In the genomic region with DNA sequence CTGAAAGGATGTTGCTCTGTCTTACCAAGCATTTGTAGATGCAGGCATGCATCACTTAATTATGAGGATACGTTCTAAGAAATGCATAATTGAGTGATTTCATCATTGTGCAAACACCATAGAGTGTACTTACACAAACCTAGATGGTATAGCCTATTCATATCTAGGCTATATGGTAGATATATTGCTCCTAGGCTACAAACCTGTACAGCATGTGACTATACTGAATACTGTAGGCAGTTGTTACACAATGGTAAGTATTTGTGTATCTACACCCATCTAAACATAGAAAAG, we compare ENCODE assay signal across 1 cellular context.
TF ChIP-seq lines count a peak whose summit lies in the region.

No MANE protein-coding gene starts in this region.

TF ChIP-seq in GM12878, 131 proteins besides CTCF, POLR2A, EP300 and RAD21 (continued from another document):
- TF ChIP-seq, protein P1, sequence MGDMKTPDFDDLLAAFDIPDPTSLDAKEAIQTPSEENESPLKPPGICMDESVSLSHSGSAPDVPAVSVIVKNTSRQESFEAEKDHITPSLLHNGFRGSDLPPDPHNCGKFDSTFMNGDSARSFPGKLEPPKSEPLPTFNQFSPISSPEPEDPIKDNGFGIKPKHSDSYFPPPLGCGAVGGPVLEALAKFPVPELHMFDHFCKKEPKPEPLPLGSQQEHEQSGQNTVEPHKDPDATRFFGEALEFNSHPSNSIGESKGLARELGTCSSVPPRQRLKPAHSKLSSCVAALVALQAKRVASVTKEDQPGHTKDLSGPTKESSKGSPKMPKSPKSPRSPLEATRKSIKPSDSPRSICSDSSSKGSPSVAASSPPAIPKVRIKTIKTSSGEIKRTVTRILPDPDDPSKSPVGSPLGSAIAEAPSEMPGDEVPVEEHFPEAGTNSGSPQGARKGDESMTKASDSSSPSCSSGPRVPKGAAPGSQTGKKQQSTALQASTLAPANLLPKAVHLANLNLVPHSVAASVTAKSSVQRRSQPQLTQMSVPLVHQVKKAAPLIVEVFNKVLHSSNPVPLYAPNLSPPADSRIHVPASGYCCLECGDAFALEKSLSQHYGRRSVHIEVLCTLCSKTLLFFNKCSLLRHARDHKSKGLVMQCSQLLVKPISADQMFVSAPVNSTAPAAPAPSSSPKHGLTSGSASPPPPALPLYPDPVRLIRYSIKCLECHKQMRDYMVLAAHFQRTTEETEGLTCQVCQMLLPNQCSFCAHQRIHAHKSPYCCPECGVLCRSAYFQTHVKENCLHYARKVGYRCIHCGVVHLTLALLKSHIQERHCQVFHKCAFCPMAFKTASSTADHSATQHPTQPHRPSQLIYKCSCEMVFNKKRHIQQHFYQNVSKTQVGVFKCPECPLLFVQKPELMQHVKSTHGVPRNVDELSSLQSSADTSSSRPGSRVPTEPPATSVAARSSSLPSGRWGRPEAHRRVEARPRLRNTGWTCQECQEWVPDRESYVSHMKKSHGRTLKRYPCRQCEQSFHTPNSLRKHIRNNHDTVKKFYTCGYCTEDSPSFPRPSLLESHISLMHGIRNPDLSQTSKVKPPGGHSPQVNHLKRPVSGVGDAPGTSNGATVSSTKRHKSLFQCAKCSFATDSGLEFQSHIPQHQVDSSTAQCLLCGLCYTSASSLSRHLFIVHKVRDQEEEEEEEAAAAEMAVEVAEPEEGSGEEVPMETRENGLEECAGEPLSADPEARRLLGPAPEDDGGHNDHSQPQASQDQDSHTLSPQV (IDR thresholded peaks at IDR 0.05) = no peak
- TF ChIP-seq TCF7 (IDR thresholded peaks at IDR 0.05; ENCODE audit: borderline replicate concordance) (no peak), NRF1 (conservative IDR thresholded peaks at IDR 0.05; ENCODE audit: low read depth, low read length) (no peak), FOXK2 (IDR thresholded peaks at IDR 0.05) (no peak), MYB (IDR thresholded peaks at IDR 0.05; ENCODE audit: borderline replicate concordance, low read depth, low read length) (no peak), ZNF217 (IDR thresholded peaks at IDR 0.05) (no peak), SMARCA5 (IDR thresholded peaks at IDR 0.05) (no peak), TAF1 (IDR thresholded peaks at IDR 0.05; ENCODE audit: borderline replicate concordance, low read depth, low read length) (no peak), BCL11A (IDR thresholded peaks at IDR 0.05; ENCODE audit: low read depth, low read length) (no peak), IRF4 (IDR thresholded peaks at IDR 0.05; ENCODE audit: low read depth, low read length) (no peak), SPI1 (IDR thresholded peaks at IDR 0.05; ENCODE audit: borderline replicate concordance, insufficient read depth, low read depth, low read length) (no peak), SRF (IDR thresholded peaks at IDR 0.05; ENCODE audit: low read depth in 2 of 2, low read length in 2 of 2) (no peak), IKZF2 (IDR thresholded peaks at IDR 0.05) (no peak)
- TF ChIP-seq, protein P2, sequence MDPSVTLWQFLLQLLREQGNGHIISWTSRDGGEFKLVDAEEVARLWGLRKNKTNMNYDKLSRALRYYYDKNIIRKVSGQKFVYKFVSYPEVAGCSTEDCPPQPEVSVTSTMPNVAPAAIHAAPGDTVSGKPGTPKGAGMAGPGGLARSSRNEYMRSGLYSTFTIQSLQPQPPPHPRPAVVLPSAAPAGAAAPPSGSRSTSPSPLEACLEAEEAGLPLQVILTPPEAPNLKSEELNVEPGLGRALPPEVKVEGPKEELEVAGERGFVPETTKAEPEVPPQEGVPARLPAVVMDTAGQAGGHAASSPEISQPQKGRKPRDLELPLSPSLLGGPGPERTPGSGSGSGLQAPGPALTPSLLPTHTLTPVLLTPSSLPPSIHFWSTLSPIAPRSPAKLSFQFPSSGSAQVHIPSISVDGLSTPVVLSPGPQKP (IDR thresholded peaks at IDR 0.05; ENCODE audit: low read depth, low read length) = no peak
- TF ChIP-seq, protein P3, sequence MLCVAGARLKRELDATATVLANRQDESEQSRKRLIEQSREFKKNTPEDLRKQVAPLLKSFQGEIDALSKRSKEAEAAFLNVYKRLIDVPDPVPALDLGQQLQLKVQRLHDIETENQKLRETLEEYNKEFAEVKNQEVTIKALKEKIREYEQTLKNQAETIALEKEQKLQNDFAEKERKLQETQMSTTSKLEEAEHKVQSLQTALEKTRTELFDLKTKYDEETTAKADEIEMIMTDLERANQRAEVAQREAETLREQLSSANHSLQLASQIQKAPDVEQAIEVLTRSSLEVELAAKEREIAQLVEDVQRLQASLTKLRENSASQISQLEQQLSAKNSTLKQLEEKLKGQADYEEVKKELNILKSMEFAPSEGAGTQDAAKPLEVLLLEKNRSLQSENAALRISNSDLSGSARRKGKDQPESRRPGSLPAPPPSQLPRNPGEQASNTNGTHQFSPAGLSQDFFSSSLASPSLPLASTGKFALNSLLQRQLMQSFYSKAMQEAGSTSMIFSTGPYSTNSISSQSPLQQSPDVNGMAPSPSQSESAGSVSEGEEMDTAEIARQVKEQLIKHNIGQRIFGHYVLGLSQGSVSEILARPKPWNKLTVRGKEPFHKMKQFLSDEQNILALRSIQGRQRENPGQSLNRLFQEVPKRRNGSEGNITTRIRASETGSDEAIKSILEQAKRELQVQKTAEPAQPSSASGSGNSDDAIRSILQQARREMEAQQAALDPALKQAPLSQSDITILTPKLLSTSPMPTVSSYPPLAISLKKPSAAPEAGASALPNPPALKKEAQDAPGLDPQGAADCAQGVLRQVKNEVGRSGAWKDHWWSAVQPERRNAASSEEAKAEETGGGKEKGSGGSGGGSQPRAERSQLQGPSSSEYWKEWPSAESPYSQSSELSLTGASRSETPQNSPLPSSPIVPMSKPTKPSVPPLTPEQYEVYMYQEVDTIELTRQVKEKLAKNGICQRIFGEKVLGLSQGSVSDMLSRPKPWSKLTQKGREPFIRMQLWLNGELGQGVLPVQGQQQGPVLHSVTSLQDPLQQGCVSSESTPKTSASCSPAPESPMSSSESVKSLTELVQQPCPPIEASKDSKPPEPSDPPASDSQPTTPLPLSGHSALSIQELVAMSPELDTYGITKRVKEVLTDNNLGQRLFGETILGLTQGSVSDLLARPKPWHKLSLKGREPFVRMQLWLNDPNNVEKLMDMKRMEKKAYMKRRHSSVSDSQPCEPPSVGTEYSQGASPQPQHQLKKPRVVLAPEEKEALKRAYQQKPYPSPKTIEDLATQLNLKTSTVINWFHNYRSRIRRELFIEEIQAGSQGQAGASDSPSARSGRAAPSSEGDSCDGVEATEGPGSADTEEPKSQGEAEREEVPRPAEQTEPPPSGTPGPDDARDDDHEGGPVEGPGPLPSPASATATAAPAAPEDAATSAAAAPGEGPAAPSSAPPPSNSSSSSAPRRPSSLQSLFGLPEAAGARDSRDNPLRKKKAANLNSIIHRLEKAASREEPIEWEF (IDR thresholded peaks at IDR 0.05; ENCODE audit: insufficient replicate concordance, low read depth, low read length) = no peak
